8 cellular contexts compared by ENCODE assay signal in the genomic region with DNA sequence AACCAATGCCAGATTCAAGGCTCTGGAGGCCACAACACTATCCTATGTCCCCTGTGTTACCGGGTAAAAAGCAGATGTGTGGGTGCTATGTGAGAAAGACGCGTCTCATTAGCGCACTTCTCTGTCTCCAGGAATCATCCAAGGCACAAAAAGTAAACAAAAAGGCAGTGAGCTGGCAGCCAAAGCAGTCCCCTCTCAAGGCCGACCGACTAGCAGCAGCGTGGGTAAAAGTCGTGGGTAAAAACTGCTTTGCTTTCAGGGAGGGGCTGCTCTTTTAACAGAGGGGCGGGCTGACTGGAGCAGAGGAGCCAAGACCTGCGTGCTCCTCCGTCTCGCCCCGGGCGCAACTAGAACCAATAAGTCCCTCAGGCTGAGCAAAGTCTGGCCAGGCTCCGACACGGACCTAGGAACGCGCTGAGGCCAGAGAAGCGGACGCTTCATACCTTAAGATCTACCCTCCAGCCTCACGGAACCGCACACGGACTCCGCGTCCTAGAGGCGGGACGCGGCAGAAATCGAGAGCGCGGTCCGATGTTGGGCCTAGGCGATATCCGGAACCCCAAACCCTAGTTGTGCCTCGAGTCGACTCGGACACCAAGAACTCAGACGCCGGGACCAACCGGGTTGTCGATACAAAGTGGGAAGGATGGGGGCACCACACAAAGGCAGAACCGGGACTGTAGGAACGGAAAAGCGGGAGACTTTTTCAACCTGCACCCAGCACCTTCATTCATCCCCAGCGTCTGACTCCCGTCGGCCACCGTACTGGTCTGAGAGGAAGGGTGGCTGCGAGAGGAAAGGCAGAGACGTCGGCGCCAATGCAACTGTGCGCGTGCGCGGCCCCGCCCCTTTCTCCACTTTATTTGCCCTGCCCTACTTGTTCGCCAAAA. TPM values are rescaled to one million over a fixed set of nuclear protein-coding genes. Genes with fewer than 3 reads are reported as not detected.
DNase-seq lines count a peak whose midpoint lies in the region; ATAC-seq and TF ChIP-seq lines count a peak whose summit lies in the region.

A gene with protein sequence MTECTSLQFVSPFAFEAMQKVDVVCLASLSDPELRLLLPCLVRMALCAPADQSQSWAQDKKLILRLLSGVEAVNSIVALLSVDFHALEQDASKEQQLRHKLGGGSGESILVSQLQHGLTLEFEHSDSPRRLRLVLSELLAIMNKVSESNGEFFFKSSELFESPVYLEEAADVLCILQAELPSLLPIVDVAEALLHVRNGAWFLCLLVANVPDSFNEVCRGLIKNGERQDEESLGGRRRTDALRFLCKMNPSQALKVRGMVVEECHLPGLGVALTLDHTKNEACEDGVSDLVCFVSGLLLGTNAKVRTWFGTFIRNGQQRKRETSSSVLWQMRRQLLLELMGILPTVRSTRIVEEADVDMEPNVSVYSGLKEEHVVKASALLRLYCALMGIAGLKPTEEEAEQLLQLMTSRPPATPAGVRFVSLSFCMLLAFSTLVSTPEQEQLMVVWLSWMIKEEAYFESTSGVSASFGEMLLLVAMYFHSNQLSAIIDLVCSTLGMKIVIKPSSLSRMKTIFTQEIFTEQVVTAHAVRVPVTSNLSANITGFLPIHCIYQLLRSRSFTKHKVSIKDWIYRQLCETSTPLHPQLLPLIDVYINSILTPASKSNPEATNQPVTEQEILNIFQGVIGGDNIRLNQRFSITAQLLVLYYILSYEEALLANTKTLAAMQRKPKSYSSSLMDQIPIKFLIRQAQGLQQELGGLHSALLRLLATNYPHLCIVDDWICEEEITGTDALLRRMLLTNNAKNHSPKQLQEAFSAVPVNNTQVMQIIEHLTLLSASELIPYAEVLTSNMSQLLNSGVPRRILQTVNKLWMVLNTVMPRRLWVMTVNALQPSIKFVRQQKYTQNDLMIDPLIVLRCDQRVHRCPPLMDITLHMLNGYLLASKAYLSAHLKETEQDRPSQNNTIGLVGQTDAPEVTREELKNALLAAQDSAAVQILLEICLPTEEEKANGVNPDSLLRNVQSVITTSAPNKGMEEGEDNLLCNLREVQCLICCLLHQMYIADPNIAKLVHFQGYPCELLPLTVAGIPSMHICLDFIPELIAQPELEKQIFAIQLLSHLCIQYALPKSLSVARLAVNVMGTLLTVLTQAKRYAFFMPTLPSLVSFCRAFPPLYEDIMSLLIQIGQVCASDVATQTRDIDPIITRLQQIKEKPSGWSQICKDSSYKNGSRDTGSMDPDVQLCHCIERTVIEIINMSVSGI (minus strand): TSS at position 772 of the 890 bp plus-strand sequence. CDS start 1,338 bp downstream, outside the sequence.

- peaks cover 8% of the 10 kb centered on the region for H3K79me1 ChIP-seq in trophoblast cell (ENCODE audit: low read length)

- peaks cover 9% of the 10 kb centered on the region for H3K36me3 Mint-ChIP-seq in activated naive CD8-positive, alpha-beta T cell treated with anti-CD3 and anti-CD28 coated beads, Interleukin-2, amount 10 ng/mL, durations not matched to agents 7 days and 5 days

- peak within 1 kb of the TSS; percentile 96 for H3K27ac Mint-ChIP-seq in activated naive CD8-positive, alpha-beta T cell treated with anti-CD3 and anti-CD28 coated beads, Interleukin-2, amount 10 ng/mL, durations not matched to agents 7 days and 5 days

- H3K9me3 Mint-ChIP-seq in activated naive CD8-positive, alpha-beta T cell treated with anti-CD3 and anti-CD28 coated beads, Interleukin-2, amount 10 ng/mL, durations not matched to agents 7 days and 5 days: no peaks in the 10 kb centered on the region

- intact Hi-C loops in cardiac septum (cut with DNase I): loop anchor here (2.0 kb wide), 1 partner anchor 137 kb away; the partner anchor contains the start of gene MED13

- H3K27me3 ChIP-seq in GM06990 (replicated peaks; ENCODE audit: control insufficient read depth, insufficient read depth, low read length) (no peaks in the 10 kb centered on the region), SU-DHL-6 (ENCODE audit: low read length) (no peaks in the 10 kb centered on the region; the same call in 1 of the 2 replicates), trophoblast cell (ENCODE audit: insufficient read depth, low read length) (no peaks in the 10 kb centered on the region), tibial nerve (no peaks in the 10 kb centered on the region)

- peak within 1 kb of the TSS; percentile 96 for H4K8ac ChIP-seq in trophoblast cell (ENCODE audit: low read depth, low read length)

- TF ChIP-seq POLR2A in tibial nerve (IDR thresholded peaks at IDR 0.05): peak; percentile 76 to 77

- H2BK5ac ChIP-seq in trophoblast cell (ENCODE audit: low read depth, low read length, poor library complexity): peak within 1 kb of the TSS; percentile 73

- peak in 1 of 2 donors; percentile 91 for TF ChIP-seq EP300 in tibial nerve (IDR thresholded peaks at IDR 0.05)

- no peak within 1 kb of the TSS for H3K23ac ChIP-seq in trophoblast cell (ENCODE audit: low read length)

- H4K12ac ChIP-seq in trophoblast cell (ENCODE audit: low read depth, low read length): peak within 1 kb of the TSS; percentile 97

- H3K4me3 ChIP-seq in GM06990 (replicated peaks; ENCODE audit: low read depth, low read length) (peak within 1 kb of the TSS; percentile 87), SU-DHL-6 (ENCODE audit: insufficient read depth, low read length, poor library complexity, severe bottlenecking) (peak within 1 kb of the TSS; percentile 81), trophoblast cell (ENCODE audit: low read depth, low read length) (peak within 1 kb of the TSS; percentile 83), tibial nerve (peak within 1 kb of the TSS; percentile 57 to 74 (median 64))

- H3K4me2 ChIP-seq in SU-DHL-6 (ENCODE audit: low read depth, low read length, poor library complexity, severe bottlenecking): peak within 1 kb of the TSS; percentile 90
- H3K4me2 ChIP-seq in trophoblast cell (ENCODE audit: low read length): peak within 1 kb of the TSS; percentile 58

- H3K14ac ChIP-seq in trophoblast cell (ENCODE audit: low read length): peak within 1 kb of the TSS; percentile 93

- no peaks in the 10 kb centered on the region for H3F3A ChIP-seq in SU-DHL-6 (ENCODE audit: insufficient read depth)

- TF ChIP-seq CTCF in GM06990 (IDR thresholded peaks at IDR 0.05; ENCODE audit: insufficient read depth, low read length, poor library complexity, severe bottlenecking) (no peak), SU-DHL-6 (IDR thresholded peaks at IDR 0.05; ENCODE audit: insufficient read depth, low read length, poor library complexity, severe bottlenecking) (no peak), tibial nerve (IDR thresholded peaks at IDR 0.05) (peak in 1 of 5 experiments; percentile 53)

- H2AK5ac ChIP-seq in trophoblast cell (ENCODE audit: low read length): peak within 1 kb of the TSS; percentile 45

- WGBS in trophoblast cell (ENCODE audit: extremely low coverage, insufficient coverage, insufficient read length): no CpG with 5 or more reads among the region's 58 CpGs
- 0% methylated on average over 53 to 58 of the region's 58 CpGs for WGBS in tibial nerve, 2 donors

- peak; percentile 96 for DNase-seq in GM06990 (ENCODE audit: extremely low read depth, insufficient read length)
- peak; percentile 87 to 96 (median 95) for DNase-seq in NCI-H1417 (lab: John Stamatoyannopoulos, UW)
- peak; percentile 95 for DNase-seq in activated naive CD8-positive, alpha-beta T cell treated with anti-CD3 and anti-CD28 coated beads, Interleukin-2, amount 10 ng/mL, durations not matched to agents 7 days and 5 days
- DNase-seq in cardiac septum (ENCODE audit: low spot score): peak; percentile 96
- peak; percentile 94 to 97 for DNase-seq in trophoblast cell
- peak; percentile 93 to 97 for DNase-seq in tibial nerve (ENCODE audit: low spot score in 2 of 2)

- H2BK12ac ChIP-seq in trophoblast cell (ENCODE audit: low read length): no peak within 1 kb of the TSS

- H4K20me1 ChIP-seq in SU-DHL-6 (ENCODE audit: low read depth, low read length): no peaks in the 10 kb centered on the region

- H3K27me3 Mint-ChIP-seq in activated naive CD8-positive, alpha-beta T cell treated with anti-CD3 and anti-CD28 coated beads, Interleukin-2, amount 10 ng/mL, durations not matched to agents 7 days and 5 days: peaks cover 7% of the 10 kb centered on the region

- H3K4me1 Mint-ChIP-seq in activated naive CD8-positive, alpha-beta T cell treated with anti-CD3 and anti-CD28 coated beads, Interleukin-2, amount 10 ng/mL, durations not matched to agents 7 days and 5 days: peaks cover 18% of the 10 kb centered on the region

- peak within 1 kb of the TSS; percentile 98 for H3K4me3 Mint-ChIP-seq in activated naive CD8-positive, alpha-beta T cell treated with anti-CD3 and anti-CD28 coated beads, Interleukin-2, amount 10 ng/mL, durations not matched to agents 7 days and 5 days

- peaks cover 0 to 5% of the 10 kb centered on the region in 2 experiments for H3K4me1 ChIP-seq in trophoblast cell (ENCODE audit: control insufficient read depth in 1 of 2, insufficient read depth in 2 of 2, low read length in 2 of 2)
- H3K4me1 ChIP-seq in tibial nerve: peaks cover 0 to 26% (median 15%) of the 10 kb centered on the region in 4 donors

- H3K9ac ChIP-seq in SU-DHL-6 (ENCODE audit: low read length) (peak within 1 kb of the TSS; percentile 83), trophoblast cell (ENCODE audit: low read length) (peak within 1 kb of the TSS; percentile 96)

- H3K4ac ChIP-seq in trophoblast cell (ENCODE audit: low read depth, low read length): peak within 1 kb of the TSS; percentile 74

- peak within 1 kb of the TSS; percentile 70 for H2BK120ac ChIP-seq in trophoblast cell (ENCODE audit: insufficient read depth, low read length, poor library complexity)

- peak within 1 kb of the TSS; percentile 85 for H4K91ac ChIP-seq in trophoblast cell (ENCODE audit: low read depth, low read length)

- ATAC-seq in HG02759 (IDR thresholded peaks at IDR 0.05; ENCODE audit: unreplicated experiment): peak; percentile 88
- ATAC-seq in activated naive CD8-positive, alpha-beta T cell treated with anti-CD3 and anti-CD28 coated beads, Interleukin-2, amount 10 ng/mL, durations not matched to agents 7 days and 5 days (ENCODE audit: low read depth): peak; percentile 90

- H3K36me3 ChIP-seq in GM06990 (ENCODE audit: control insufficient read depth, insufficient read depth, low read length): no peaks in the 10 kb centered on the region; the same call in 1 of the 2 replicates
- H3K36me3 ChIP-seq in SU-DHL-6 (ENCODE audit: low read length): 0 out of 2 replicates have a peak, but pooled peaks cover 6% of the 10 kb centered on the region
- peaks cover 4 to 5% of the 10 kb centered on the region in 2 experiments for H3K36me3 ChIP-seq in trophoblast cell (ENCODE audit: control insufficient read depth in 1 of 2, insufficient read depth in 2 of 2, low read length in 2 of 2)
- peaks cover 0 to 29% (median 0%) of the 10 kb centered on the region in 3 donors for H3K36me3 ChIP-seq in tibial nerve

- H3K27ac ChIP-seq in SU-DHL-6 (ENCODE audit: low read depth, low read length) (peak within 1 kb of the TSS; percentile 47), trophoblast cell (ENCODE audit: low read depth, low read length) (peak within 1 kb of the TSS; percentile 19), tibial nerve (peak within 1 kb of the TSS; percentile 61 to 92 (median 84))

- no peaks in the 10 kb centered on the region for H3K9me2 ChIP-seq in SU-DHL-6 (replicated peaks; ENCODE audit: insufficient read depth, low read length)

- POLR2A ChIA-PET in activated naive CD8-positive, alpha-beta T cell treated with anti-CD3 and anti-CD28 coated beads, Interleukin-2, amount 10 ng/mL, durations not matched to agents 7 days and 5 days (lab: Charles Lee): interaction anchor here (0.6 to 1.1 kb wide), 2 partner anchors 31 to 64 kb away, joined by 3 read pairs; partner anchors contain the start of gene BRIP1

- H3K79me2 ChIP-seq in SU-DHL-6 (ENCODE audit: insufficient read depth, low read length) (peaks cover 14% of the 10 kb centered on the region; the same call in 1 of the 2 replicates), trophoblast cell (ENCODE audit: control insufficient read depth, insufficient read depth, low read length, poor library complexity) (peaks cover 7% of the 10 kb centered on the region)

- peak within 1 kb of the TSS; percentile 83 for H3K18ac ChIP-seq in trophoblast cell (ENCODE audit: low read length)

- H2AFZ ChIP-seq in SU-DHL-6 (ENCODE audit: low read depth, low read length, severe bottlenecking) (peak within 1 kb of the TSS; percentile 80), trophoblast cell (ENCODE audit: insufficient read depth, low read length, poor library complexity) (peak within 1 kb of the TSS; percentile 85)

- no peaks in the 10 kb centered on the region for H3K9me3 ChIP-seq in SU-DHL-6 (ENCODE audit: insufficient read depth, low read length)
- H3K9me3 ChIP-seq in trophoblast cell (ENCODE audit: insufficient read depth, low read depth, low read length): no peaks in the 10 kb centered on the region
- no peaks in the 10 kb centered on the region for H3K9me3 ChIP-seq in tibial nerve

RNA-seq across cellular contexts. Expression of the gene that starts here (rescaled TPM):
- total RNA-seq in activated naive CD8-positive, alpha-beta T cell treated with anti-CD3 and anti-CD28 coated beads, Interleukin-2, amount 10 ng/mL, durations not matched to agents 7 days and 5 days: 10 to 100 TPM; 20.7 to 22.3 TPM
- 14.9 TPM for total RNA-seq in cardiac septum
- 13.2 TPM in 2 replicates for polyA plus RNA-seq in trophoblast cell (2013)
- 10 to 100 TPM; 10.0 to 15.5 (median 13.0) TPM for total RNA-seq in tibial nerve

Comparison
In these comparisons a context has a peak if more than half of its experiments do, and no peak if none do; other contexts are left out.
1. Peak in every context shown above with its lines: DNase-seq, ATAC-seq, H3K4me3 ChIP-seq and H3K27ac ChIP-seq.
2. H3K27ac ChIP-seq: peak in every context shown above with its lines; median percentile 84 in tibial nerve; 47 in SU-DHL-6; 19 in trophoblast cell.